Comparison of ENCODE assay signal across 2 cellular contexts in the genomic region with DNA sequence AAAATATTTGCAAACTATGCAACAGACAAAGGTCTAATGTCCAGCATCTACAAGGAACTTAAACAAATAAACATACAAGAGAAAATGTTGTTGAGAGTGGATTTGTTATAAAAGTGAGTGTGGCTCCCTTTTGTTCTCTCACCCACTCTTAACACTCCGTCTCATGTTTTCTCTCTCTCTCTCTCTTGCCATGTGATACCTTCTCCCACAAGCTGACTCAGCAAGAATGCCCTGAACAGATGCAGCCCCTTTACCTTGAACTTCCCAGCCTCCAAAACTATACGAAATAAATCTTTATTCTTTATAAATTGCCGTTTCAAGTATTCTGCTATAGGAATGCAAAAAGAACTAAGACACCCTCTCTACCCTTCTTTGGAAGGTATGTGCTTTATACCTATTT.
TF ChIP-seq lines count a peak whose summit lies in the region.

No MANE protein-coding gene starts in this region.

TF ChIP-seq in IMR-90, 13 proteins besides CTCF, POLR2A, EP300 and RAD21:
- TF ChIP-seq, protein P1, sequence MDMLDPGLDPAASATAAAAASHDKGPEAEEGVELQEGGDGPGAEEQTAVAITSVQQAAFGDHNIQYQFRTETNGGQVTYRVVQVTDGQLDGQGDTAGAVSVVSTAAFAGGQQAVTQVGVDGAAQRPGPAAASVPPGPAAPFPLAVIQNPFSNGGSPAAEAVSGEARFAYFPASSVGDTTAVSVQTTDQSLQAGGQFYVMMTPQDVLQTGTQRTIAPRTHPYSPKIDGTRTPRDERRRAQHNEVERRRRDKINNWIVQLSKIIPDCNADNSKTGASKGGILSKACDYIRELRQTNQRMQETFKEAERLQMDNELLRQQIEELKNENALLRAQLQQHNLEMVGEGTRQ (IDR thresholded peaks at IDR 0.05; ENCODE audit: low read depth, low read length): no peak
- peak; percentile 87 for TF ChIP-seq MAFK (IDR thresholded peaks at IDR 0.05; ENCODE audit: low read depth, low read length)

TF ChIP-seq in K562, 482 proteins besides CTCF, POLR2A, EP300 and RAD21:
- TF ChIP-seq, protein P2, sequence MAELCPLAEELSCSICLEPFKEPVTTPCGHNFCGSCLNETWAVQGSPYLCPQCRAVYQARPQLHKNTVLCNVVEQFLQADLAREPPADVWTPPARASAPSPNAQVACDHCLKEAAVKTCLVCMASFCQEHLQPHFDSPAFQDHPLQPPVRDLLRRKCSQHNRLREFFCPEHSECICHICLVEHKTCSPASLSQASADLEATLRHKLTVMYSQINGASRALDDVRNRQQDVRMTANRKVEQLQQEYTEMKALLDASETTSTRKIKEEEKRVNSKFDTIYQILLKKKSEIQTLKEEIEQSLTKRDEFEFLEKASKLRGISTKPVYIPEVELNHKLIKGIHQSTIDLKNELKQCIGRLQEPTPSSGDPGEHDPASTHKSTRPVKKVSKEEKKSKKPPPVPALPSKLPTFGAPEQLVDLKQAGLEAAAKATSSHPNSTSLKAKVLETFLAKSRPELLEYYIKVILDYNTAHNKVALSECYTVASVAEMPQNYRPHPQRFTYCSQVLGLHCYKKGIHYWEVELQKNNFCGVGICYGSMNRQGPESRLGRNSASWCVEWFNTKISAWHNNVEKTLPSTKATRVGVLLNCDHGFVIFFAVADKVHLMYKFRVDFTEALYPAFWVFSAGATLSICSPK (IDR thresholded peaks at IDR 0.05; ENCODE audit: borderline replicate concordance): no peak
- no peak for TF ChIP-seq SREBF1 (IDR thresholded peaks at IDR 0.05; ENCODE audit: borderline replicate concordance, low read depth, low read length)
- peak; percentile 59; the same call in 1 of the 2 replicates for TF ChIP-seq MAFK (IDR thresholded peaks at IDR 0.05; ENCODE audit: low read length)
- peak; percentile 47; the same call in 1 of the 2 replicates for TF ChIP-seq C11orf30 (IDR thresholded peaks at IDR 0.05; ENCODE audit: low read depth)
- TF ChIP-seq HNRNPK (IDR thresholded peaks at IDR 0.05; ENCODE audit: low read depth, low read length, poor library complexity, severe bottlenecking): no peak
- peak; percentile 60; the same call in 1 of the 2 replicates for TF ChIP-seq MAFG (tag; conservative IDR thresholded peaks at IDR 0.05)
- TF ChIP-seq ZNF316 (IDR thresholded peaks at IDR 0.05): peak; percentile 50
